10 cellular contexts compared by ENCODE assay signal in genomic region chr1:145991799-145992412, GRCh38. TPM values are rescaled to one million over a fixed set of nuclear protein-coding genes. Genes with fewer than 3 reads are reported as not detected.
DNase-seq lines count a peak whose midpoint lies in the region; ATAC-seq, FAIRE-seq and TF ChIP-seq lines count a peak whose summit lies in the region.
"Had no signal": no experiment of that assay in that cellular context is flagged by ENCODE, and none has a peak within 500 bp of the region (broad histone marks: within the 10 kb centered on the region; RNA-seq: fewer than 3 reads in every experiment).

No MANE protein-coding gene starts in this region.

- peak overlapping the region; percentile 98 for H3K27ac ChIP-seq in stomach smooth muscle (ENCODE audit: low read length)
- H3K27ac ChIP-seq: A549 had no signal

- peaks cover 59% of the 10 kb centered on the region for H3K4me1 Mint-ChIP-seq in activated T-cell treated with anti-CD3 and anti-CD28 coated beads, Interleukin-2, amount 50 U/mL, for 24 hours (ENCODE audit: low read depth)

- H3K9ac ChIP-seq in stomach smooth muscle (ENCODE audit: low read length in 2 of 2): peak overlapping the region in 1 of 2 donors; percentile 99

- H3K27ac Mint-ChIP-seq in activated T-cell treated with anti-CD3 and anti-CD28 coated beads, Interleukin-2, amount 50 U/mL, for 24 hours: peak overlapping the region; percentile 45

- H3K9me3 Mint-ChIP-seq in activated T-cell treated with anti-CD3 and anti-CD28 coated beads, Interleukin-2, amount 50 U/mL, for 24 hours: no peaks in the 10 kb centered on the region

- ATAC-seq in GM21723 (IDR thresholded peaks at IDR 0.05; ENCODE audit: unreplicated experiment): no peak
- ATAC-seq: A549 had no signal

- H3K4me3 Mint-ChIP-seq in activated T-cell treated with anti-CD3 and anti-CD28 coated beads, Interleukin-2, amount 50 U/mL, for 24 hours: no peak overlapping the region

- no peaks in the 10 kb centered on the region for H3K27me3 Mint-ChIP-seq in activated T-cell treated with anti-CD3 and anti-CD28 coated beads, Interleukin-2, amount 50 U/mL, for 24 hours

- peak; percentile 55 for DNase-seq in NCI-H1105 treated with DMSO at 0.1 percent for 48 hours (lab: John Stamatoyannopoulos, UW)
- DNase-seq in NCI-H1105 (lab: John Stamatoyannopoulos, UW): no peak
- DNase-seq in activated T-cell treated with anti-CD3 and anti-CD28 coated beads, Interleukin-2, amount 50 U/mL, for 24 hours: no peak
- DNase-seq in kidney epithelial cell (ENCODE audit: low read depth): no peak
- DNase-seq in NCI-H1417 treated with DMSO at 0.1 percent for 48 hours (lab: John Stamatoyannopoulos, UW): no peak
- DNase-seq in H54 (ENCODE audit: insufficient read length, low spot score): no peak
- DNase-seq: NCI-H526 treated with DMSO at 0.1 percent for 48 hours had no signal

- FAIRE-seq in H54 (lab: Jason Lieb, UNC): no peak
- FAIRE-seq: A549 had no signal

- no peak for TF ChIP-seq POLR2A in H54 (IDR thresholded peaks at IDR 0.05; ENCODE audit: low read depth, low read length)

- no peaks in the 10 kb centered on the region for H3K27me3 ChIP-seq in kidney epithelial cell (ENCODE audit: control insufficient read depth, insufficient read depth, low read length)
- no peaks in the 10 kb centered on the region for H3K27me3 ChIP-seq in stomach smooth muscle (ENCODE audit: control insufficient read depth in 1 of 2, insufficient read depth in 2 of 2, low read length in 2 of 2)

- H3K4me3 ChIP-seq in kidney epithelial cell (ENCODE audit: low read depth, low read length) (peak overlapping the region; percentile 95), stomach smooth muscle (ENCODE audit: low read length in 2 of 2) (peak overlapping the region; percentile 92 to 99)
- H3K4me3 ChIP-seq: A549 had no signal

- peaks cover 55% of the 10 kb centered on the region for H3K36me3 Mint-ChIP-seq in activated T-cell treated with anti-CD3 and anti-CD28 coated beads, Interleukin-2, amount 50 U/mL, for 24 hours (ENCODE audit: low read depth)

- peaks cover 9% of the 10 kb centered on the region for H3K36me3 ChIP-seq in kidney epithelial cell (ENCODE audit: control insufficient read depth, insufficient read depth, low read length)
- H3K36me3 ChIP-seq in stomach smooth muscle (ENCODE audit: control insufficient read depth in 2 of 2, insufficient read depth in 2 of 2, low read length in 2 of 2): peaks cover 27 to 40% of the 10 kb centered on the region in 2 donors

- H3K9me3 ChIP-seq in stomach smooth muscle (ENCODE audit: control insufficient read depth in 2 of 2, low read length in 2 of 2): no peaks in the 10 kb centered on the region
- H3K9me3 ChIP-seq: A549 had no signal

- no peak for TF ChIP-seq CTCF in kidney epithelial cell (IDR thresholded peaks at IDR 0.05; ENCODE audit: insufficient read depth, low read length, poor library complexity, severe bottlenecking)

- peaks cover 7% of the 10 kb centered on the region for H3K4me1 ChIP-seq in stomach smooth muscle (ENCODE audit: control insufficient read depth, insufficient read depth, low read length)

RNA-seq across cellular contexts. Expression of gene TXNIP, which starts 4.5 kb away (rescaled TPM):
- 14.7 and 19.0 TPM in 2 replicates for total RNA-seq in kidney epithelial cell

RNA-seq across cellular contexts. Expression of gene POLR3GL, which starts 27.4 kb away (rescaled TPM):
- 12.2 and 14.3 TPM in 2 replicates for total RNA-seq in kidney epithelial cell

RNA-seq across cellular contexts. Expression of gene ANKRD34A, which starts 27.5 kb away (rescaled TPM):
- total RNA-seq in kidney epithelial cell: 0.46 TPM in 1 of 2 replicates, not detected in the other

RNA-seq across cellular contexts. Expression of gene HJV, which starts 29.6 kb away (rescaled TPM):
- total RNA-seq in kidney epithelial cell: not detected in 2 replicates

RNA-seq across cellular contexts. Expression of gene LIX1L, which starts 34.1 kb away (rescaled TPM):
- 23.2 and 28.0 TPM in 2 replicates for total RNA-seq in kidney epithelial cell
